Comparison of ENCODE assay signal across 1 cellular context in genomic region chr2:231387904-231388724, GRCh38.
TF ChIP-seq lines count a peak whose summit lies in the region.

No MANE protein-coding gene starts in this region.

TF ChIP-seq in HepG2, 621 proteins besides CTCF, POLR2A, EP300 and RAD21 (continued from another document and continues in another):
- TF ChIP-seq ZNF780A (CRISPR knock-in tag; IDR thresholded peaks at IDR 0.05) (no peak), CHD4 (IDR thresholded peaks at IDR 0.05; ENCODE audit: borderline replicate concordance, low read length) (no peak), IRF2 (CRISPR knock-in tag; IDR thresholded peaks at IDR 0.05) (0 out of 2 replicates have a peak, but pooled peaks have one; percentile 31), ZNF136 (CRISPR knock-in tag; IDR thresholded peaks at IDR 0.05; ENCODE audit: low read depth) (no peak), ZNF562 (CRISPR knock-in tag; IDR thresholded peaks at IDR 0.05; ENCODE audit: borderline replicate concordance) (no peak), KLF6 (CRISPR knock-in tag; IDR thresholded peaks at IDR 0.05) (no peak), MAFG (CRISPR knock-in tag; IDR thresholded peaks at IDR 0.05) (no peak), KMT2B (CRISPR knock-in tag; IDR thresholded peaks at IDR 0.05) (no peak), ZNF317 (CRISPR knock-in tag; IDR thresholded peaks at IDR 0.05) (no peak), XBP1 (CRISPR knock-in tag; IDR thresholded peaks at IDR 0.05) (no peak), SNAI1 (CRISPR knock-in tag; IDR thresholded peaks at IDR 0.05; ENCODE audit: borderline replicate concordance) (0 out of 2 replicates have a peak, but pooled peaks have one; percentile 61), HOXA7 (CRISPR knock-in tag; IDR thresholded peaks at IDR 0.05) (no peak), TFDP1 (CRISPR knock-in tag; IDR thresholded peaks at IDR 0.05; ENCODE audit: borderline replicate concordance) (no peak; the same call in 1 of the 2 replicates), ZBTB14 (CRISPR knock-in tag; IDR thresholded peaks at IDR 0.05) (no peak), ZNF709 (CRISPR knock-in tag; IDR thresholded peaks at IDR 0.05) (no peak), ZSCAN30 (CRISPR knock-in tag; IDR thresholded peaks at IDR 0.05) (no peak), LBX2 (CRISPR knock-in tag; IDR thresholded peaks at IDR 0.05; ENCODE audit: borderline replicate concordance) (no peak), HOXA3 (CRISPR knock-in tag; IDR thresholded peaks at IDR 0.05) (no peak), MBD4 (IDR thresholded peaks at IDR 0.05; ENCODE audit: borderline replicate concordance, low read length) (no peak), ZUFSP (CRISPR knock-in tag; IDR thresholded peaks at IDR 0.05; ENCODE audit: borderline replicate concordance) (no peak), ZBTB43 (CRISPR knock-in tag; conservative IDR thresholded peaks at IDR 0.05) (no peak), ZNF34 (CRISPR knock-in tag; IDR thresholded peaks at IDR 0.05; ENCODE audit: borderline replicate concordance) (no peak), ETV5 (CRISPR knock-in tag; IDR thresholded peaks at IDR 0.05; ENCODE audit: borderline replicate concordance) (0 out of 2 replicates have a peak, but pooled peaks have one; percentile 11), PPARG (CRISPR knock-in tag; conservative IDR thresholded peaks at IDR 0.05) (no peak), HCFC1 (IDR thresholded peaks at IDR 0.05; ENCODE audit: low read depth, low read length) (no peak), ZBTB1 (CRISPR knock-in tag; IDR thresholded peaks at IDR 0.05; ENCODE audit: borderline replicate concordance) (no peak), ZNF710 (CRISPR knock-in tag; IDR thresholded peaks at IDR 0.05; ENCODE audit: borderline replicate concordance) (no peak), ZNF644 (CRISPR knock-in tag; IDR thresholded peaks at IDR 0.05; ENCODE audit: low read depth) (no peak), ZNF431 (CRISPR knock-in tag; IDR thresholded peaks at IDR 0.05; ENCODE audit: borderline replicate concordance, low read depth) (no peak), HDAC1 (CRISPR knock-in tag; IDR thresholded peaks at IDR 0.05) (0 out of 2 replicates have a peak, but pooled peaks have one; percentile 36), YY1 (IDR thresholded peaks at IDR 0.05; ENCODE audit: insufficient read depth, insufficient replicate concordance, low read depth, low read length) (peak; percentile 44), SMARCC2 (IDR thresholded peaks at IDR 0.05) (no peak), ZNF549 (CRISPR knock-in tag; IDR thresholded peaks at IDR 0.05) (no peak), ZBTB34 (CRISPR knock-in tag; IDR thresholded peaks at IDR 0.05) (no peak), SPEN (CRISPR knock-in tag; IDR thresholded peaks at IDR 0.05; ENCODE audit: low read depth) (0 out of 2 replicates have a peak, but pooled peaks have one; percentile 40), SMYD3 (CRISPR knock-in tag; IDR thresholded peaks at IDR 0.05) (no peak), ZBED4 (CRISPR knock-in tag; IDR thresholded peaks at IDR 0.05; ENCODE audit: borderline replicate concordance) (no peak), ZNF614 (CRISPR knock-in tag; IDR thresholded peaks at IDR 0.05; ENCODE audit: borderline replicate concordance) (no peak), FIP1L1 (IDR thresholded peaks at IDR 0.05; ENCODE audit: borderline replicate concordance, insufficient read depth, low read depth, low read length) (no peak), RERE (CRISPR knock-in tag; IDR thresholded peaks at IDR 0.05; ENCODE audit: low read depth) (no peak), FLYWCH1 (CRISPR knock-in tag; IDR thresholded peaks at IDR 0.05) (no peak), RAD51 (IDR thresholded peaks at IDR 0.05; ENCODE audit: borderline replicate concordance) (no peak), ZBTB42 (CRISPR knock-in tag; IDR thresholded peaks at IDR 0.05) (no peak), ZSCAN25 (CRISPR knock-in tag; IDR thresholded peaks at IDR 0.05) (peak; percentile 38; the same call in 1 of the 2 replicates), HMG20B (CRISPR knock-in tag; conservative IDR thresholded peaks at IDR 0.05) (no peak), HNRNPK (IDR thresholded peaks at IDR 0.05; ENCODE audit: low read depth, low read length, poor library complexity, severe bottlenecking) (peak; percentile 29), SAFB2 (CRISPR knock-in tag; IDR thresholded peaks at IDR 0.05; ENCODE audit: borderline replicate concordance, low read depth) (no peak)
